1 cellular context compared by ENCODE assay signal in the genomic region with DNA sequence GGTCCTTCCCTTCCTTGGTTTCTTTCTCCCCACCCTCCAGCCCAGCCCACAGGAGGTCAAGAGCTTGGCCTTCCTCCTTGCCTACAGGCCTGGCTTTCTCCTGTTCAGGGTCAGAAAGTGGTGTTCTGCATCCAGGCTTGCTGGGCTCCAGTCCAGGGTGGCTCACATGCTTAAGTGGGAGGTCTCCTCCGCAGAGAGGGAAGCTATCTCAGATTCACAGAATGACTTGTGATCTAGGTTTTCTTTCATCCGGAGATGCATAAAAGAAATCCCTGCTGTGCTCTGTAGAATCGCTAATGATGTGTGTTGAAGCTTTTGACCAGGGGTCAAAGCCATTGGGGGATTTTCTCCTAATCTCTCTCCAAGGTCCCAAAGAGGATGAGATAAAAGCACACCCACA.
TF ChIP-seq lines count a peak whose summit lies in the region.

No MANE protein-coding gene starts in this region.

TF ChIP-seq in WTC11, 78 proteins besides CTCF, POLR2A, EP300 and RAD21 (continued from another document):
- TF ChIP-seq OVOL2 (CRISPR knock-in tag; IDR thresholded peaks at IDR 0.05; ENCODE audit: borderline replicate concordance): no peak
- TF ChIP-seq, protein P1, sequence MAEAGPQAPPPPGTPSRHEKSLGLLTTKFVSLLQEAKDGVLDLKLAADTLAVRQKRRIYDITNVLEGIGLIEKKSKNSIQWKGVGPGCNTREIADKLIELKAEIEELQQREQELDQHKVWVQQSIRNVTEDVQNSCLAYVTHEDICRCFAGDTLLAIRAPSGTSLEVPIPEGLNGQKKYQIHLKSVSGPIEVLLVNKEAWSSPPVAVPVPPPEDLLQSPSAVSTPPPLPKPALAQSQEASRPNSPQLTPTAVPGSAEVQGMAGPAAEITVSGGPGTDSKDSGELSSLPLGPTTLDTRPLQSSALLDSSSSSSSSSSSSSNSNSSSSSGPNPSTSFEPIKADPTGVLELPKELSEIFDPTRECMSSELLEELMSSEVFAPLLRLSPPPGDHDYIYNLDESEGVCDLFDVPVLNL (CRISPR knock-in tag; IDR thresholded peaks at IDR 0.05; ENCODE audit: borderline replicate concordance, low read depth): no peak
